Comparison of ENCODE assay signal across 16 cellular contexts in genomic region chr18:57430983-57431382, GRCh38. TPM values are rescaled to one million over a fixed set of nuclear protein-coding genes. Genes with fewer than 3 reads are reported as not detected.
A peak's percentile ranks its signal among the peaks of the same experiment; 100 is the strongest.
DNase-seq lines count a peak whose midpoint lies in the region; ATAC-seq lines count a peak whose summit lies in the region.
"Had no signal": no experiment of that assay in that cellular context is flagged by ENCODE, and none has a peak within 500 bp of the region (broad histone marks: within the 10 kb centered on the region; RNA-seq: fewer than 3 reads in every experiment).

No MANE protein-coding gene starts in this region.

- no peak overlapping the region for H2BK12ac ChIP-seq in neuronal stem cell (ENCODE audit: low read length)

- H3K4me1 ChIP-seq in HUES6 (ENCODE audit: control insufficient read depth, insufficient read depth, low read length): peaks cover 44% of the 10 kb centered on the region
- H3K4me1 ChIP-seq in iPS-15b (ENCODE audit: control insufficient read depth, insufficient read depth, low read length): peaks cover 26% of the 10 kb centered on the region
- peaks cover 17 to 23% of the 10 kb centered on the region in 2 donors for H3K4me1 ChIP-seq in neuronal stem cell (ENCODE audit: control insufficient read depth in 2 of 2, insufficient read depth in 1 of 2, low read depth in 1 of 2, low read length in 2 of 2)
- H3K4me1 ChIP-seq: Caco-2 had no signal

- peaks cover 2% of the 10 kb centered on the region for H3K79me1 ChIP-seq in neuronal stem cell (ENCODE audit: low read depth, low read length)

- H3K4me2 ChIP-seq in neuronal stem cell (ENCODE audit: insufficient read depth, low read length, poor library complexity, severe bottlenecking): no peak overlapping the region

- peak overlapping the region; percentile 71 for H3K4me3 ChIP-seq in HUES6 (ENCODE audit: low read depth, low read length)
- H3K4me3 ChIP-seq in iPS-15b (ENCODE audit: low read depth, low read length): peak overlapping the region; percentile 15
- H3K4me3 ChIP-seq in neuronal stem cell (ENCODE audit: low read length in 2 of 2): no peak overlapping the region
- H3K4me3 ChIP-seq: Peyer's patch had no signal

- DNase-seq in DMS53 (lab: John Stamatoyannopoulos, UW): peak; percentile 48
- peak; percentile 24 for DNase-seq in neuronal stem cell (ENCODE audit: low spot score)
- no peak for DNase-seq in activated CD4-positive, alpha-beta T cell treated with anti-CD3 and anti-CD28 coated beads for 4 hours
- no peak for DNase-seq in stimulated activated CD4-positive, alpha-beta T cell treated with anti-CD3 and anti-CD28 coated beads, Interleukin-12 subunit alpha, Interleukin-12 subunit beta, amount 100 ng/mL, for 4 hours
- DNase-seq: Caco-2, DMS79 treated with DMSO at 0.1 percent for 48 hours, GF-D8, NCI-H1417 treated with DMSO at 0.1 percent for 48 hours, NCI-H2029, NCI-H524, SHP77 had no signal

- H3K9ac ChIP-seq in HUES6 (ENCODE audit: low read length) (no peak overlapping the region), iPS-15b (ENCODE audit: low read depth, low read length) (no peak overlapping the region), neuronal stem cell (ENCODE audit: low read depth, low read length, poor library complexity) (no peak overlapping the region)

- no peaks in the 10 kb centered on the region for H3K9me3 ChIP-seq in HUES6 (ENCODE audit: control insufficient read depth, insufficient read depth, low read depth, low read length)
- no peaks in the 10 kb centered on the region for H3K9me3 ChIP-seq in iPS-15b (ENCODE audit: control insufficient read depth, insufficient read depth, low read length)
- H3K9me3 ChIP-seq in neuronal stem cell (replicated peaks in 1 of 2; ENCODE audit: control insufficient read depth in 2 of 2, insufficient read depth in 1 of 2, low read depth in 1 of 2, low read length in 2 of 2): peaks cover 0 to 4% of the 10 kb centered on the region in 2 donors
- H3K9me3 ChIP-seq: Caco-2 had no signal

- no peak overlapping the region for H2AFZ ChIP-seq in neuronal stem cell (ENCODE audit: low read length)

- WGBS in neuronal stem cell (ENCODE audit: extremely low coverage in 2 of 2, insufficient read length in 2 of 2, insufficient replicate concordance in 1 of 2), 2 donors: no CpG with 5 or more reads among the region's 12 CpGs

- H2BK5ac ChIP-seq in neuronal stem cell (ENCODE audit: low read length): no peak overlapping the region

- H3K14ac ChIP-seq in neuronal stem cell (ENCODE audit: low read length): no peak overlapping the region

- H3K4ac ChIP-seq in neuronal stem cell (ENCODE audit: low read length): no peak overlapping the region

- no peak overlapping the region for H2BK120ac ChIP-seq in neuronal stem cell (ENCODE audit: low read depth, low read length)

- H2BK15ac ChIP-seq in neuronal stem cell (ENCODE audit: low read length): no peak overlapping the region

- H3K36me3 ChIP-seq in HUES6 (ENCODE audit: control insufficient read depth, insufficient read depth, low read length) (no peaks in the 10 kb centered on the region), iPS-15b (ENCODE audit: control insufficient read depth, insufficient read depth, low read length) (no peaks in the 10 kb centered on the region), neuronal stem cell (replicated peaks in 1 of 2; ENCODE audit: control insufficient read depth in 2 of 2, insufficient read depth in 2 of 2, low read length in 2 of 2) (no peaks in the 10 kb centered on the region)
- H3K36me3 ChIP-seq: Peyer's patch had no signal

- no peak overlapping the region for H2AK5ac ChIP-seq in neuronal stem cell (ENCODE audit: low read depth, low read length)

- H3K18ac ChIP-seq in neuronal stem cell (ENCODE audit: low read length): no peak overlapping the region

- H3K27me3 ChIP-seq in HUES6 (ENCODE audit: control insufficient read depth, insufficient read depth, low read length) (peaks cover 95% of the 10 kb centered on the region), iPS-15b (ENCODE audit: control insufficient read depth, insufficient read depth, low read length) (peaks cover 85% of the 10 kb centered on the region), neuronal stem cell (ENCODE audit: control insufficient read depth in 3 of 3, insufficient read depth in 3 of 3, low read depth in 1 of 3, low read length in 3 of 3) (peaks cover 28 to 90% (median 75%) of the 10 kb centered on the region in 3 experiments)

- no peak overlapping the region for H3K27ac ChIP-seq in HUES6 (ENCODE audit: low read depth, low read length)
- H3K27ac ChIP-seq in neuronal stem cell (replicated peaks; ENCODE audit: low read length): no peak overlapping the region
- H3K27ac ChIP-seq: Peyer's patch had no signal

- no peak overlapping the region for H4K91ac ChIP-seq in neuronal stem cell (ENCODE audit: low read depth, low read length, poor library complexity)

- ATAC-seq in HG03175 (IDR thresholded peaks at IDR 0.05; ENCODE audit: unreplicated experiment): no peak

- no peak overlapping the region for H4K8ac ChIP-seq in neuronal stem cell (ENCODE audit: low read depth, low read length)

- no peak overlapping the region for H3K23ac ChIP-seq in neuronal stem cell (ENCODE audit: low read depth, low read length, poor library complexity)

RNA-seq across cellular contexts. Expression of gene ONECUT2, which starts 4.2 kb away (rescaled TPM):
- 0.31 TPM for polyA plus RNA-seq in neuronal stem cell (2013, experiment 1 of 2)
- 0.33 TPM for polyA plus RNA-seq in neuronal stem cell (2013, experiment 2 of 2)
- polyA plus RNA-seq: CD14-positive monocyte had no signal

Comparison
In these comparisons a context has a peak if more than half of its experiments do, and no peak if none do; other contexts are left out.
1. DNase-seq: peak in DMS53 (single experiment) and neuronal stem cell (single experiment); none in activated CD4-positive, alpha-beta T cell treated with anti-CD3 and anti-CD28 coated beads for 4 hours (0 of 2) and stimulated activated CD4-positive, alpha-beta T cell treated with anti-CD3 and anti-CD28 coated beads, Interleukin-12 subunit alpha, Interleukin-12 subunit beta, amount 100 ng/mL, for 4 hours (single experiment).
2. H3K4me3 ChIP-seq: peak in HUES6 (single experiment) and iPS-15b (single experiment); none in neuronal stem cell (0 of 2).